Comparison of ENCODE assay signal across 8 cellular contexts in the genomic region with DNA sequence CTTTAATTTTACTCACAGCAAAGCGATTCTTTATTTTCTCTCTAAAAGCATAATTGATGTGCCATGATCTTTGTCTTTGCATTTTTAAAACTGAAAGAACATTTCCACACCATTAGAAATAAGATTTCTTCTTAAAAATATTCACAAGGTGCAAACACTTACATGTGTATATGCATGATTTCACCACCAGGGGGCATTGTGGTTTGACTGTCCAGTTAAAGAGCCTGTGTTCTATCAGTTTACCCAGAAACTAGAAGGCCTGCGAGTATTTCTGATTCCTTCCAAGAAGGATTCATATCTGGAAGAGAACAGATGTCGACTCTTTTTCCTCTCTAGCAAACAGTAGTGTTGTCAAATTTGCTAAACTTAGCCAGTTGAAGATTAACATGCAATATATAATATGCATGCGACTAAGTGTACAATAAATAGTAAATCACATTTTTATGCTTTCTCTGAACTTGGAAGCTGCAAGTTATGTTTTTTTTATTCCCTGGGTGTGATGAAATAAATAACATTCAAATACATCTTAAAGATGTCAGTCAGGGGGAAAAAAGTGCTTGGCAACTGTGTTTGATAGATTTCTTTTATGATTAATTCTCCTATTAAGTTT.
A peak's percentile ranks its signal among the peaks of the same experiment; 100 is the strongest.
DNase-seq lines count a peak whose midpoint lies in the region; ATAC-seq and TF ChIP-seq lines count a peak whose summit lies in the region.

No MANE protein-coding gene starts in this region.

- H3K36me3 ChIP-seq in A673 (ENCODE audit: insufficient read depth, low read length, poor library complexity, severe bottlenecking) = no peaks in the 10 kb centered on the region

- no TSS peak for BruUV-seq in A673 (replicated peaks; lab: Mats Ljungman, UMichigan)

- no peaks in the 10 kb centered on the region for H3K9me3 ChIP-seq in A673 (ENCODE audit: low read depth, low read length, poor library complexity, severe bottlenecking)

- H3K4me3 Mint-ChIP-seq in activated CD4-positive, alpha-beta memory T cell treated with anti-CD3 and anti-CD28 coated beads, Interleukin-2, amount 10 ng/mL, durations not matched to agents 7 days and 5 days = no peak overlapping the region

- H3K4me1 Mint-ChIP-seq in activated CD4-positive, alpha-beta memory T cell treated with anti-CD3 and anti-CD28 coated beads, Interleukin-2, amount 10 ng/mL, durations not matched to agents 7 days and 5 days = no peaks in the 10 kb centered on the region

- H3K4me3 ChIP-seq in A673 (ENCODE audit: low read depth, low read length, poor library complexity, severe bottlenecking) = no peak overlapping the region

- H3K27me3 ChIP-seq in A673 (replicated peaks; ENCODE audit: insufficient read depth, low read depth, low read length, poor library complexity) = no peaks in the 10 kb centered on the region

- H3K4me1 ChIP-seq in A673 (ENCODE audit: insufficient read depth, low read length, poor library complexity, severe bottlenecking) = no peaks in the 10 kb centered on the region

- ATAC-seq in esophagus mucosa (no peak), HG02642 (IDR thresholded peaks at IDR 0.05; ENCODE audit: poor library complexity, unreplicated experiment) (no peak)

- no peaks in the 10 kb centered on the region for H3K9me3 Mint-ChIP-seq in activated CD4-positive, alpha-beta memory T cell treated with anti-CD3 and anti-CD28 coated beads, Interleukin-2, amount 10 ng/mL, durations not matched to agents 7 days and 5 days

- CTCF ChIA-PET in A673 (lab: Charles Lee) = no interaction called here
- CTCF ChIA-PET in activated CD4-positive, alpha-beta memory T cell treated with anti-CD3 and anti-CD28 coated beads, Interleukin-2, amount 10 ng/mL, durations not matched to agents 7 days and 5 days (lab: Charles Lee) = interaction anchor here (1.3 to 1.6 kb wide), 3 partner anchors 11 to 266 kb away, joined by 6 to 8 read pairs (median 7); no protein-coding TSS in a partner anchor

- intact Hi-C loops in A673 (cut with micrococcal nuclease; ENCODE audit: unreplicated experiment) = loop anchor here (2.0 kb wide), 1 partner anchor 267 kb away; no protein-coding TSS in a partner anchor

- H3K27ac Mint-ChIP-seq in activated CD4-positive, alpha-beta memory T cell treated with anti-CD3 and anti-CD28 coated beads, Interleukin-2, amount 10 ng/mL, durations not matched to agents 7 days and 5 days = no peak overlapping the region

- POLR2A ChIA-PET in A673 (lab: Charles Lee; ENCODE audit: low non-redundant PET) = no interaction called here
- POLR2A ChIA-PET in activated CD4-positive, alpha-beta memory T cell treated with anti-CD3 and anti-CD28 coated beads, Interleukin-2, amount 10 ng/mL, durations not matched to agents 7 days and 5 days (lab: Charles Lee) = no interaction called here

- no peaks in the 10 kb centered on the region for H3K36me3 Mint-ChIP-seq in activated CD4-positive, alpha-beta memory T cell treated with anti-CD3 and anti-CD28 coated beads, Interleukin-2, amount 10 ng/mL, durations not matched to agents 7 days and 5 days (ENCODE audit: low read depth)

- peak; percentile 68 for TF ChIP-seq CTCF in A673 (conservative IDR thresholded peaks at IDR 0.05; ENCODE audit: low read depth, low read length)

- no peaks in the 10 kb centered on the region for H3K27me3 Mint-ChIP-seq in activated CD4-positive, alpha-beta memory T cell treated with anti-CD3 and anti-CD28 coated beads, Interleukin-2, amount 10 ng/mL, durations not matched to agents 7 days and 5 days

- peak; percentile 33 for DNase-seq in A673 (ENCODE audit: low spot score)
- peak; percentile 46 for DNase-seq in GM03348 (ENCODE audit: low spot score)
- DNase-seq in NCI-H2107 treated with DMSO at 0.1 percent for 48 hours (lab: John Stamatoyannopoulos, UW; ENCODE audit: unreplicated experiment) = peak; percentile 51
- peak; percentile 52 for DNase-seq in activated CD4-positive, alpha-beta memory T cell treated with anti-CD3 and anti-CD28 coated beads, Interleukin-2, amount 10 ng/mL, durations not matched to agents 7 days and 5 days
- peak; percentile 54 for DNase-seq in fibroblast of peridontal ligament (ENCODE audit: extremely low read depth)
- DNase-seq in pons (ENCODE audit: low spot score) = peak; percentile 78

- no peak overlapping the region for H3K27ac ChIP-seq in A673 (ENCODE audit: low read depth, low read length, poor library complexity, severe bottlenecking)
